In the genomic region with DNA sequence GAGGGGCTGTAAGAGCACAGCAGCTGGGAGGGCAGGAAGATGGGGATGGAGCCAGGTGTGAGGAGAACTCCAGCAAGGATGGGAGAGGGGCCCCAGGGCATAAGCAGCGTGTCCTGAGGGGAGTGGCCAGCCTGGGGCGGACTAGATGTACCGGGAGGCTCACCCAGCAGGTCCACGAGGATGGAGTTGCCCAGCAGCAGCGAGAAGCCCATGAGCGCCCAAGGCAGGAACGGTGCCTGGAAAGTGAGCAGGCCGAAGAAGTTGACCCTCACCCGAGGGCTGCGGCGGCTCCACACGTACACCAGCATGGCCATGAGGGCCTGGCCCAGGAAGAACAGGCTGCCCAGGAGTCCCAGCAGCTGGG, we compare ENCODE assay signal across 9 cellular contexts. TPM values are rescaled to one million over a fixed set of nuclear protein-coding genes. Genes with fewer than 3 reads are reported as not detected.
DNase-seq lines count a peak whose midpoint lies in the region; ATAC-seq and TF ChIP-seq lines count a peak whose summit lies in the region.
"Had no signal": no experiment of that assay in that cellular context is flagged by ENCODE, and none has a peak within 500 bp of the region (broad histone marks: within the 10 kb centered on the region; RNA-seq: fewer than 3 reads in every experiment).

No MANE protein-coding gene starts in this region.

- peaks cover 9% of the 10 kb centered on the region for H3K36me3 Mint-ChIP-seq in GM23338 (ENCODE audit: low read depth)
- H3K36me3 Mint-ChIP-seq in activated T-helper 17 cell treated with anti-CD3 and anti-CD28 coated beads, Interleukin-2, amount 50 U/mL, for 72 hours (ENCODE audit: low read depth) = peaks cover 7% of the 10 kb centered on the region

- H2AFZ ChIP-seq in GM23338 = no peak overlapping the region
- H2AFZ ChIP-seq: PC-9 had no signal

- no peak overlapping the region for H3K27ac Mint-ChIP-seq in GM23338
- H3K27ac Mint-ChIP-seq in activated T-helper 17 cell treated with anti-CD3 and anti-CD28 coated beads, Interleukin-2, amount 50 U/mL, for 72 hours = peak overlapping the region; percentile 52

- peak overlapping the region in 1 of 2 donors; percentile 24 for H3K9ac ChIP-seq in mucosa of rectum (ENCODE audit: low read depth in 1 of 2, low read length in 2 of 2)

- peaks cover 3% of the 10 kb centered on the region; the same call in 1 of the 3 replicates for H3K9me3 Mint-ChIP-seq in GM23338
- H3K9me3 Mint-ChIP-seq in activated T-helper 17 cell treated with anti-CD3 and anti-CD28 coated beads, Interleukin-2, amount 50 U/mL, for 72 hours = no peaks in the 10 kb centered on the region

- no peaks in the 10 kb centered on the region for H3K27me3 ChIP-seq in GM23338 (ENCODE audit: insufficient read depth)
- H3K27me3 ChIP-seq in mucosa of rectum (ENCODE audit: control insufficient read depth in 2 of 2, insufficient read depth in 2 of 2, low read length in 2 of 2) = no peaks in the 10 kb centered on the region

- no peaks in the 10 kb centered on the region for H3K79me2 ChIP-seq in GM23338 (replicated peaks; ENCODE audit: insufficient read depth)

- DNase-seq in COLO668 (lab: John Stamatoyannopoulos, UW; ENCODE audit: unreplicated experiment) = peak; percentile 47
- no peak for DNase-seq in GM23338 (ENCODE audit: low spot score)
- DNase-seq in GM10266 (ENCODE audit: extremely low spot score) = no peak
- no peak for DNase-seq in HK-2 (ENCODE audit: unreplicated experiment)
- DNase-seq in NCI-H1105 treated with DMSO at 0.1 percent for 48 hours (lab: John Stamatoyannopoulos, UW) = no peak
- DNase-seq: PC-9 had no signal

- TF ChIP-seq CTCF in GM23338 (conservative IDR thresholded peaks at IDR 0.05; ENCODE audit: low read depth in 2 of 2) (no peak), GM10266 (IDR thresholded peaks at IDR 0.05; ENCODE audit: control insufficient read depth, insufficient read depth, low read depth, missing control alignments) (no peak)

- no peak overlapping the region for H3K27ac ChIP-seq in GM23338 (ENCODE audit: low read depth)
- H3K27ac ChIP-seq in mucosa of rectum (ENCODE audit: low read depth in 2 of 2, low read length in 2 of 2) = peak overlapping the region in 1 of 2 donors; percentile 58
- H3K27ac ChIP-seq: PC-9 had no signal

- H3K4me1 ChIP-seq in GM23338 (ENCODE audit: insufficient read depth) (peaks cover 12% of the 10 kb centered on the region; the same call in 1 of the 2 replicates), mucosa of rectum (ENCODE audit: control insufficient read depth in 2 of 2, insufficient read depth in 2 of 2, low read length in 2 of 2) (peaks cover 8 to 9% of the 10 kb centered on the region in 2 donors)

- peaks cover 5% of the 10 kb centered on the region; the same call in 1 of the 2 replicates for H4K20me1 ChIP-seq in GM23338 (replicated peaks; ENCODE audit: insufficient read depth)

- H3K36me3 ChIP-seq in GM23338 (ENCODE audit: insufficient read depth) = no peaks in the 10 kb centered on the region
- H3K36me3 ChIP-seq in mucosa of rectum (ENCODE audit: control insufficient read depth in 2 of 2, insufficient read depth in 2 of 2, low read length in 2 of 2) = peaks cover 31 to 35% of the 10 kb centered on the region in 2 donors

- no peaks in the 10 kb centered on the region for H3K9me2 ChIP-seq in GM23338 (ENCODE audit: insufficient read depth)

- H3K4me3 Mint-ChIP-seq in GM23338 = peak overlapping the region; percentile 90
- H3K4me3 Mint-ChIP-seq in activated T-helper 17 cell treated with anti-CD3 and anti-CD28 coated beads, Interleukin-2, amount 50 U/mL, for 72 hours = peak overlapping the region; percentile 96

- ATAC-seq in GM23338 = no peak
- no peak for ATAC-seq in activated T-helper 17 cell treated with anti-CD3 and anti-CD28 coated beads, Interleukin-2, amount 50 U/mL, for 72 hours (replicated peaks)
- ATAC-seq: HCT116 had no signal

- peaks cover 28% of the 10 kb centered on the region for H3K27me3 Mint-ChIP-seq in GM23338 (ENCODE audit: insufficient read depth, low read depth, poor library complexity)
- peaks cover 4% of the 10 kb centered on the region for H3K27me3 Mint-ChIP-seq in activated T-helper 17 cell treated with anti-CD3 and anti-CD28 coated beads, Interleukin-2, amount 50 U/mL, for 72 hours

- H3K4me1 Mint-ChIP-seq in GM23338 = peaks cover 19% of the 10 kb centered on the region
- H3K4me1 Mint-ChIP-seq in activated T-helper 17 cell treated with anti-CD3 and anti-CD28 coated beads, Interleukin-2, amount 50 U/mL, for 72 hours = peaks cover 8% of the 10 kb centered on the region

- peaks cover 6% of the 10 kb centered on the region; the same call in 1 of the 2 replicates for H3F3A ChIP-seq in GM23338 (replicated peaks; ENCODE audit: low read depth)

- peak overlapping the region; percentile 86; the same call in 1 of the 2 replicates for H3K4me2 ChIP-seq in GM23338
- H3K4me2 ChIP-seq: PC-9 had no signal

- H3K9me3 ChIP-seq in mucosa of rectum (ENCODE audit: control insufficient read depth in 2 of 2, low read length in 2 of 2) = no peaks in the 10 kb centered on the region

- H3K4me3 ChIP-seq in GM23338 = peak overlapping the region; percentile 71; the same call in 1 of the 2 replicates
- peak overlapping the region; percentile 13 to 71 for H3K4me3 ChIP-seq in mucosa of rectum (ENCODE audit: low read length in 2 of 2)
- H3K4me3 ChIP-seq: PC-9 had no signal

TF ChIP-seq in GM23338, 12 proteins besides CTCF, POLR2A, EP300 and RAD21:
- TF ChIP-seq JUNB (IDR thresholded peaks at IDR 0.05; ENCODE audit: unreplicated experiment) = no peak
- no peak for TF ChIP-seq STAT1 (IDR thresholded peaks at IDR 0.05; ENCODE audit: unreplicated experiment)

RNA-seq across cellular contexts. Expression of gene DERL3, which starts 1.3 kb away (rescaled TPM):
- 10.6 and 13.6 TPM in 2 replicates for total RNA-seq in GM23338 (2014; rRNA removed; shearing (Covaris generic))
- 16.6 and 19.5 TPM in 2 replicates for polyA plus RNA-seq in GM23338 (2016; fragmentation: Nextera tagmentation; extraction: Ambion mirVana)
- total RNA-seq in activated T-helper 17 cell treated with anti-CD3 and anti-CD28 coated beads, Interleukin-2, amount 50 U/mL, for 72 hours = 1 to 10 TPM; 5.0 to 9.3 TPM

RNA-seq across cellular contexts. Expression of gene SLC2A11, which starts 20.2 kb away (rescaled TPM):
- 15.1 and 21.8 TPM in 2 replicates for total RNA-seq in GM23338 (2014; rRNA removed; shearing (Covaris generic))
- polyA plus RNA-seq in GM23338 (2016; fragmentation: Nextera tagmentation; extraction: Ambion mirVana) = 7.1 and 7.4 TPM in 2 replicates
- total RNA-seq in activated T-helper 17 cell treated with anti-CD3 and anti-CD28 coated beads, Interleukin-2, amount 50 U/mL, for 72 hours = 1 to 10 TPM; 3.8 to 5.9 TPM

RNA-seq across cellular contexts. Expression of gene SMARCB1, which starts 50.7 kb away (rescaled TPM):
- total RNA-seq in GM23338 (2014; rRNA removed; shearing (Covaris generic)) = 115 and 132 TPM in 2 replicates
- polyA plus RNA-seq in GM23338 (2016; fragmentation: Nextera tagmentation; extraction: Ambion mirVana) = 113 and 114 TPM in 2 replicates
- 10 to 100 TPM; 51.4 to 70.1 TPM for total RNA-seq in activated T-helper 17 cell treated with anti-CD3 and anti-CD28 coated beads, Interleukin-2, amount 50 U/mL, for 72 hours

RNA-seq across cellular contexts. Expression of gene MIF, which starts 56.7 kb away (rescaled TPM):
- 800 and 881 TPM in 2 replicates for total RNA-seq in GM23338 (2014; rRNA removed; shearing (Covaris generic))
- 5,205 and 5,707 TPM in 2 replicates for polyA plus RNA-seq in GM23338 (2016; fragmentation: Nextera tagmentation; extraction: Ambion mirVana)
- total RNA-seq in activated T-helper 17 cell treated with anti-CD3 and anti-CD28 coated beads, Interleukin-2, amount 50 U/mL, for 72 hours = 1,000 to 10,000 TPM; 1,250 to 1,556 TPM
